Comparison of ENCODE assay signal across 1 cellular context in genomic region chr17:74981979-74982662, GRCh38.
TF ChIP-seq lines count a peak whose summit lies in the region.

No MANE protein-coding gene starts in this region.

TF ChIP-seq in K562, 482 proteins besides CTCF, POLR2A, EP300 and RAD21 (continued from another document):
- no peak; a peak in 1 of 4 replicates for TF ChIP-seq CSDE1 (IDR thresholded peaks at IDR 0.05)
- no peak for TF ChIP-seq HLTF (IDR thresholded peaks at IDR 0.05)
- TF ChIP-seq CHD1 (IDR thresholded peaks at IDR 0.05; ENCODE audit: low read length) = peak; percentile 41
- TF ChIP-seq FOXK1 (CRISPR knock-in tag; IDR thresholded peaks at IDR 0.05; ENCODE audit: borderline replicate concordance) = 0 out of 2 replicates have a peak, but pooled peaks have one; percentile 35
